In the genomic region with DNA sequence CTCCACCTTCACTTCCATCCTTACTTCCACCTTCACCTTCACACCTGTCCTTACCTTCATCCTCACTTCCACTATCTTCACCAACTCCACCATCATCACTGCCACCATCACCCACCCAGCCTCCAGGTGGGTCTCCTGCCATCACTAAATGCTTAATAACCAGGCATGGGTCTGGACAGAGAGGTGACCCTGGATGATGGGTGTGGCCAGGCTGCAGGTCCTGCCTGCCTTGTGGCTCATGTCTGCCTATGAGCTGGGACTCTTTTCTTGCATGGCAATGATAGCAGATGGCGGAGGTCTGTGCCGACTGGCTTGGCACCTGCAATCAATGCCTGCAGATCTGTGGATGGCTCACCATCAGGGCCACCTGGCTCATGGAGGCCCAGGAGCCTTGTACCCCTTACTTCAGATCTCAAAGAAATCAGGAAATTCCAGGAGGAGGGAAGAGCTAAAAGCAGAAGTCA, we compare ENCODE assay signal across 20 cellular contexts.
A peak's percentile ranks its signal among the peaks of the same experiment; 100 is the strongest.
DNase-seq lines count a peak whose midpoint lies in the region; FAIRE-seq and TF ChIP-seq lines count a peak whose summit lies in the region.
"Had no signal": no experiment of that assay in that cellular context is flagged by ENCODE, and none has a peak within 500 bp of the region (broad histone marks: within the 10 kb centered on the region; RNA-seq: fewer than 3 reads in every experiment).

No MANE protein-coding gene starts in this region.

- peaks cover 2% of the 10 kb centered on the region for H3K36me3 Mint-ChIP-seq in neural progenitor cell
- peaks cover 3 to 20% of the 10 kb centered on the region in 2 donors for H3K36me3 Mint-ChIP-seq in CD4-positive, alpha-beta memory T cell
- H3K36me3 Mint-ChIP-seq: CD14-positive monocyte had no signal

- H3K9me3 ChIP-seq in ascending aorta = peaks cover 0 to 16% of the 10 kb centered on the region in 2 donors
- H3K9me3 ChIP-seq in neural progenitor cell (ENCODE audit: low read depth) = peaks cover 11% of the 10 kb centered on the region
- no peaks in the 10 kb centered on the region for H3K9me3 ChIP-seq in CD4-positive, alpha-beta memory T cell (ENCODE audit: control insufficient read depth in 1 of 2, low read length in 2 of 2)
- H3K9me3 ChIP-seq in sigmoid colon = peaks cover 0 to 9% (median 6%) of the 10 kb centered on the region in 4 donors

- POLR2A ChIA-PET in CD4-positive, alpha-beta memory T cell (lab: Charles Lee; ENCODE audit: partially characterized antibody) = no interaction called here

- no peak overlapping the region for H3K9ac ChIP-seq in neural progenitor cell
- H3K9ac ChIP-seq: KMS-11 had no signal

- H3K4me3 ChIP-seq in ascending aorta (no peak overlapping the region), neural progenitor cell (no peak overlapping the region), sigmoid colon (no peak overlapping the region)
- H3K4me3 ChIP-seq in CD4-positive, alpha-beta memory T cell (ENCODE audit: low read length in 2 of 2) = no peak overlapping the region

- DNase-seq in HTR-8/SVneo (ENCODE audit: insufficient read length, low spot score) = no peak
- DNase-seq in ascending aorta (ENCODE audit: low spot score in 2 of 2) = peak in 1 of 2 donors; percentile 59
- no peak for DNase-seq in neural progenitor cell (ENCODE audit: low spot score)
- peak; percentile 11 for DNase-seq in stimulated activated CD8-positive, alpha-beta memory T cell treated with anti-CD3 and anti-CD28 coated beads, Interleukin-4, amount 100 ng/mL, for 48 hours
- DNase-seq in CD4-positive, alpha-beta memory T cell = no peak
- DNase-seq in sigmoid colon = no peak
- no peak for DNase-seq in SIG-M5 (lab: John Stamatoyannopoulos, UW)
- DNase-seq: EL, NCI-H1092 treated with DMSO at 0.1 percent for 48 hours, NCI-H1436 treated with DMSO at 0.1 percent for 48 hours, NCI-H1930, NCI-H2227 treated with DMSO at 0.1 percent for 48 hours, NCI-H510A, NCI-H748 treated with DMSO at 0.1 percent for 48 hours had no signal

- no peak for TF ChIP-seq POLR2A in sigmoid colon (IDR thresholded peaks at IDR 0.05)

- H3K27ac ChIP-seq in ascending aorta (peak overlapping the region; percentile 31 to 57), neural progenitor cell (no peak overlapping the region), sigmoid colon (no peak overlapping the region)
- H3K27ac ChIP-seq in CD4-positive, alpha-beta memory T cell (ENCODE audit: low read depth, low read length) = no peak overlapping the region
- H3K27ac ChIP-seq: KMS-11 had no signal

- WGBS in sigmoid colon, 2 donors = 97% methylated on average over 2 of the region's 2 CpGs

- TF ChIP-seq EP300 in sigmoid colon (IDR thresholded peaks at IDR 0.05) = no peak

- no peak for TF ChIP-seq CTCF in ascending aorta (IDR thresholded peaks at IDR 0.05)
- no peak for TF ChIP-seq CTCF in neural progenitor cell (IDR thresholded peaks at IDR 0.05)
- no peak for TF ChIP-seq CTCF in sigmoid colon (IDR thresholded peaks at IDR 0.05)

- peak; percentile 16 for FAIRE-seq in HTR-8/SVneo (lab: Jason Lieb, UNC)
- FAIRE-seq: A204.1, GM19239, H54 had no signal

- H3K9me3 Mint-ChIP-seq in neural progenitor cell = peaks cover 18% of the 10 kb centered on the region
- peaks cover 0 to 18% (median 15%) of the 10 kb centered on the region in 8 donors for H3K9me3 Mint-ChIP-seq in CD4-positive, alpha-beta memory T cell

- CTCF ChIA-PET in CD4-positive, alpha-beta memory T cell (lab: Charles Lee; ENCODE audit: partially characterized antibody) = no interaction called here

- no peaks in the 10 kb centered on the region for H3K79me2 ChIP-seq in neural progenitor cell (ENCODE audit: low read depth)

- H3K4me2 ChIP-seq in neural progenitor cell = no peak overlapping the region
- H3K4me2 ChIP-seq: KMS-11 had no signal

- no peaks in the 10 kb centered on the region for H3K27me3 ChIP-seq in ascending aorta
- H3K27me3 ChIP-seq in neural progenitor cell = no peaks in the 10 kb centered on the region
- H3K27me3 ChIP-seq in CD4-positive, alpha-beta memory T cell (ENCODE audit: insufficient read depth, low read length) = no peaks in the 10 kb centered on the region
- no peaks in the 10 kb centered on the region for H3K27me3 ChIP-seq in sigmoid colon

- no peaks in the 10 kb centered on the region for H3K36me3 ChIP-seq in ascending aorta
- H3K36me3 ChIP-seq in neural progenitor cell = no peaks in the 10 kb centered on the region
- H3K36me3 ChIP-seq in CD4-positive, alpha-beta memory T cell (ENCODE audit: insufficient read depth, low read length) = no peaks in the 10 kb centered on the region
- no peaks in the 10 kb centered on the region for H3K36me3 ChIP-seq in sigmoid colon

- H3K4me1 ChIP-seq in ascending aorta (peaks cover 9 to 22% of the 10 kb centered on the region in 2 donors), neural progenitor cell (no peaks in the 10 kb centered on the region), sigmoid colon (no peaks in the 10 kb centered on the region)
- no peaks in the 10 kb centered on the region for H3K4me1 ChIP-seq in CD4-positive, alpha-beta memory T cell (ENCODE audit: insufficient read depth, low read length)

- H3K27ac Mint-ChIP-seq in neural progenitor cell = peak overlapping the region; percentile 72
- no peak overlapping the region for H3K27ac Mint-ChIP-seq in CD4-positive, alpha-beta memory T cell
- H3K27ac Mint-ChIP-seq: B cell had no signal

- no peak overlapping the region for H2AFZ ChIP-seq in neural progenitor cell (replicated peaks)

- peak overlapping the region; percentile 67 for H3K4me3 Mint-ChIP-seq in neural progenitor cell
- H3K4me3 Mint-ChIP-seq in CD4-positive, alpha-beta memory T cell = no peak overlapping the region
- H3K4me3 Mint-ChIP-seq: B cell had no signal

- peaks cover 3% of the 10 kb centered on the region for H3K4me1 Mint-ChIP-seq in neural progenitor cell
- H3K4me1 Mint-ChIP-seq in CD4-positive, alpha-beta memory T cell = no peaks in the 10 kb centered on the region

- intact Hi-C loops in ascending aorta (cut with DNase I) = no loop called here
- intact Hi-C loops in CD4-positive, alpha-beta memory T cell (cut with micrococcal nuclease) = no loop called here
- intact Hi-C loops in sigmoid colon (cut with DNase I) = no loop called here

- no peaks in the 10 kb centered on the region for H3F3A ChIP-seq in neural progenitor cell (ENCODE audit: low read depth)

- no peaks in the 10 kb centered on the region for H4K20me1 ChIP-seq in neural progenitor cell (ENCODE audit: low read depth)

- peaks cover 8% of the 10 kb centered on the region for H3K27me3 Mint-ChIP-seq in neural progenitor cell (ENCODE audit: insufficient read depth, low read depth)
- peaks cover 1 to 6% of the 10 kb centered on the region in 2 donors for H3K27me3 Mint-ChIP-seq in CD4-positive, alpha-beta memory T cell

Comparison
In these comparisons a context has a peak if more than half of its experiments do, and no peak if none do; other contexts are left out.
1. H3K27ac ChIP-seq: peak in ascending aorta (2 of 2); none in neural progenitor cell (single experiment), CD4-positive, alpha-beta memory T cell (single experiment) and sigmoid colon (0 of 4).